In the genomic region with DNA sequence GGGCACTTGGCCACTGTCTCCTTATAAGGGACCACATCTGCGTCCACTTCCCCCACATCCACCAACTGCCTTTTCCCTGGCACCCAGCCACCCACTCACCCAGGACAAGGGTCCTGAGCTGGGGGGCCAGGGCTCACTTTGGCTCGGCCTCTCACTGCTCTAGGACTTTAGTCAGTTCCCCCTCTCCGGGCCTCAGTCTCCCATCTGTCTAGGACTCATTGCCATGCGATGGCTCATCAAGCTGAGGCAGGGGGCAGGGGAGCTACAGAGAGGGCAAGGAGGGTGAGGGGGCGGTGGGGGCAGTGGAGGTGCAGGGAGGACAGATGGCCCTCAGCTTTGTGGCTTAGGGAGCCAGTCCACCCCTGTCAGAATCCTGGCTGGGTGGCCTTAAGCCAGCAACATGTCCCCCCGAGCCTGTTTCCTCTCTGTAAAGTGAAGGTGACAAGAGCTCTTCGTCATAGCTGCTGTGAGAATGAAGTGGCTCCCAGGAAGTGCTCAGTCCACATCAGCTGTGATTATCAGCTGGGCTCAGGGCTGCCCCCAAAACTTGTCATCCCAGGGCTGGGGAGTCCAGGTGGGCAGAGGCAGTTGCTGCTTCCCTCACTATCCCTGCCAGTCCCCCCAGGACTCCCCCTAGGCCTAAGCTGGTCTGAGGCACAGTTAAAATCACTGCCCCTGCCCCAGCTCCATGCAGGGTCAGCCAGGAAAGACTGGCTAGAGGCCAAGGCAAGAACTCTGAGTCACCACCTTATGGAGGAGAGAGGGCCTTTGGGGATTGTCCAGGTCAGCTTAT, we compare ENCODE assay signal across 8 cellular contexts. TPM values are rescaled to one million over a fixed set of nuclear protein-coding genes. Genes with fewer than 3 reads are reported as not detected.
A peak's percentile ranks its signal among the peaks of the same experiment; 100 is the strongest.
DNase-seq lines count a peak whose midpoint lies in the region; ATAC-seq and TF ChIP-seq lines count a peak whose summit lies in the region.

No MANE protein-coding gene starts in this region.

- H3K9me3 ChIP-seq in liver (ENCODE audit: control insufficient read depth in 4 of 4, low read length in 3 of 4), result no peaks in the 10 kb centered on the region

- peaks cover 0 to 5% (median 2%) of the 10 kb centered on the region in 4 donors for H3K4me1 ChIP-seq in liver (ENCODE audit: control insufficient read depth in 4 of 4, insufficient read depth in 4 of 4, low read length in 3 of 4)

- WGBS in liver, result 76% methylated on average over 7 of the region's 7 CpGs

- no peaks in the 10 kb centered on the region for H3K27me3 Mint-ChIP-seq in activated T-helper 17 cell treated with anti-CD3 and anti-CD28 coated beads, Interleukin-2, amount 50 U/mL, for 72 hours

- no peak for TF ChIP-seq RAD21 in liver (IDR thresholded peaks at IDR 0.05)

- H3K9ac ChIP-seq in liver (ENCODE audit: low read depth in 1 of 2, low read length in 2 of 2), result peak overlapping the region in 1 of 2 donors; percentile 27

- DNase-seq in AG10803 (ENCODE audit: low read depth) (peak; percentile 83), HS-5 (ENCODE audit: low read depth) (peak; percentile 46), OCI-M2 (lab: John Stamatoyannopoulos, UW; ENCODE audit: unreplicated experiment) (no peak), NCI-H187 treated with DMSO at 0.1 percent for 48 hours (lab: John Stamatoyannopoulos, UW) (no peak)

- TF ChIP-seq CTCF in AG10803 (conservative IDR thresholded peaks at IDR 0.05; ENCODE audit: low read length) (no peak), liver (IDR thresholded peaks at IDR 0.05; ENCODE audit: low read depth, low read length, missing input control) (no peak)

- peak overlapping the region; percentile 91 for H3K27ac Mint-ChIP-seq in activated T-helper 17 cell treated with anti-CD3 and anti-CD28 coated beads, Interleukin-2, amount 50 U/mL, for 72 hours

- no peaks in the 10 kb centered on the region for H3K36me3 ChIP-seq in liver (ENCODE audit: control insufficient read depth in 4 of 4, insufficient read depth in 3 of 4, low read depth in 1 of 4, low read length in 3 of 4)

- peaks cover 72% of the 10 kb centered on the region for H3K4me1 Mint-ChIP-seq in activated T-helper 17 cell treated with anti-CD3 and anti-CD28 coated beads, Interleukin-2, amount 50 U/mL, for 72 hours

- peak overlapping the region; percentile 86 for H3K4me3 Mint-ChIP-seq in activated T-helper 17 cell treated with anti-CD3 and anti-CD28 coated beads, Interleukin-2, amount 50 U/mL, for 72 hours

- H3K9me3 Mint-ChIP-seq in activated T-helper 17 cell treated with anti-CD3 and anti-CD28 coated beads, Interleukin-2, amount 50 U/mL, for 72 hours, result no peaks in the 10 kb centered on the region

- H3K4me3 ChIP-seq in AG10803 (ENCODE audit: low read length), result no peak overlapping the region
- no peak overlapping the region for H3K4me3 ChIP-seq in liver (ENCODE audit: low read depth in 1 of 3, low read length in 3 of 3)

- ATAC-seq in activated T-helper 17 cell treated with anti-CD3 and anti-CD28 coated beads, Interleukin-2, amount 50 U/mL, for 72 hours (replicated peaks), result peak; percentile 7
- ATAC-seq in GM18511 (IDR thresholded peaks at IDR 0.05; ENCODE audit: unreplicated experiment), result no peak
- no peak for ATAC-seq in GM21360 (IDR thresholded peaks at IDR 0.05; ENCODE audit: unreplicated experiment)

- H3K27me3 ChIP-seq in liver (ENCODE audit: control insufficient read depth in 4 of 4, insufficient read depth in 4 of 4, low read length in 3 of 4), result no peaks in the 10 kb centered on the region

- peak overlapping the region; percentile 25 to 73 for H3K27ac ChIP-seq in liver (ENCODE audit: low read depth in 1 of 2, low read length in 2 of 2)

- H3K36me3 Mint-ChIP-seq in activated T-helper 17 cell treated with anti-CD3 and anti-CD28 coated beads, Interleukin-2, amount 50 U/mL, for 72 hours (ENCODE audit: low read depth), result peaks cover 97% of the 10 kb centered on the region

TF ChIP-seq in liver, 16 proteins besides CTCF, POLR2A, EP300 and RAD21:
- TF ChIP-seq, protein P1, sequence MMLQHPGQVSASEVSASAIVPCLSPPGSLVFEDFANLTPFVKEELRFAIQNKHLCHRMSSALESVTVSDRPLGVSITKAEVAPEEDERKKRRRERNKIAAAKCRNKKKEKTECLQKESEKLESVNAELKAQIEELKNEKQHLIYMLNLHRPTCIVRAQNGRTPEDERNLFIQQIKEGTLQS (IDR thresholded peaks at IDR 0.05), result no peak

RNA-seq across cellular contexts. Expression of gene RAC2, which starts 14.9 kb away (rescaled TPM):
- total RNA-seq in activated T-helper 17 cell treated with anti-CD3 and anti-CD28 coated beads, Interleukin-2, amount 50 U/mL, for 72 hours, result 1,000 to 10,000 TPM in 1 of 2 donors, 100 to 1,000 TPM in 1; 674 to 1,069 TPM
- total RNA-seq in liver, result 10 to 100 TPM in 1 of 2 donors, 1 to 10 TPM in 1; 4.0 to 15.0 TPM
- 1 to 10 TPM; 6.1 to 8.7 TPM for polyA plus RNA-seq in liver

RNA-seq across cellular contexts. Expression of gene SSTR3, which starts 16.9 kb away (rescaled TPM):
- total RNA-seq in activated T-helper 17 cell treated with anti-CD3 and anti-CD28 coated beads, Interleukin-2, amount 50 U/mL, for 72 hours, result 10 to 100 TPM in 1 of 2 donors, 1 to 10 TPM in 1; 2.6 to 16.2 TPM
- under 1 TPM in 1 of 2 donors, not detected in 1; 0.19 TPM for total RNA-seq in liver
- not detected for polyA plus RNA-seq in liver

RNA-seq across cellular contexts. Expression of gene C1QTNF6, which starts 41.2 kb away (rescaled TPM):
- total RNA-seq in activated T-helper 17 cell treated with anti-CD3 and anti-CD28 coated beads, Interleukin-2, amount 50 U/mL, for 72 hours, result 10 to 100 TPM in 1 of 2 donors, 1 to 10 TPM in 1; 5.0 to 16.3 TPM
- total RNA-seq in liver, result 1 to 10 TPM; 3.7 to 4.2 TPM
- polyA plus RNA-seq in liver, result 1 to 10 TPM; 3.1 to 4.5 TPM

RNA-seq across cellular contexts. Expression of gene CYTH4, which starts 53.1 kb away (rescaled TPM):
- 100 to 1,000 TPM in 1 of 2 donors, 10 to 100 TPM in 1; 53.7 to 124 TPM for total RNA-seq in activated T-helper 17 cell treated with anti-CD3 and anti-CD28 coated beads, Interleukin-2, amount 50 U/mL, for 72 hours
- total RNA-seq in liver, result 1 to 10 TPM; 9.1 to 9.9 TPM
- polyA plus RNA-seq in liver, result 1 to 10 TPM; 1.9 to 2.6 TPM

Comparison
In these comparisons a context has a peak if more than half of its experiments do, and no peak if none do; other contexts are left out.
1. DNase-seq: peak in AG10803 (single experiment) and HS-5 (single experiment); none in OCI-M2 (single experiment) and NCI-H187 treated with DMSO at 0.1 percent for 48 hours (single experiment).
2. RNA of gene RAC2, which starts 14.9 kb away (total RNA-seq): 674 to 1,069 TPM in activated T-helper 17 cell treated with anti-CD3 and anti-CD28 coated beads, Interleukin-2, amount 50 U/mL, for 72 hours; 4.0 to 15.0 TPM in liver; every median in the first group is over 10 times any median in the second.